8 cellular contexts compared by ENCODE assay signal in genomic region chr10:63266337-63267327, GRCh38.
DNase-seq lines count a peak whose midpoint lies in the region; ATAC-seq and TF ChIP-seq lines count a peak whose summit lies in the region.

No MANE protein-coding gene starts in this region.

- H3K4me3 ChIP-seq in SK-N-MC: peak overlapping the region; percentile 85
- H3K4me3 ChIP-seq in fibroblast of mammary gland (ENCODE audit: control insufficient read depth, low read depth, low read length): peak overlapping the region; percentile 84
- peak overlapping the region; percentile 38 to 55 (median 52) for H3K4me3 ChIP-seq in sigmoid colon

- DNase-seq in NCI-H1092 treated with DMSO at 0.1 percent for 48 hours (lab: John Stamatoyannopoulos, UW) (peak; percentile 2), NCI-H1092 (lab: John Stamatoyannopoulos, UW) (no peak), SK-N-MC (ENCODE audit: low read depth, low spot score) (no peak), fibroblast of mammary gland (ENCODE audit: low read depth) (no peak), sigmoid colon (no peak)
- DNase-seq in stimulated activated CD4-positive, alpha-beta T cell treated with anti-CD3 and anti-CD28 coated beads, Interleukin-15, amount 100 ng/mL, for 24 hours: no peak

- TF ChIP-seq CTCF in fibroblast of mammary gland (conservative IDR thresholded peaks at IDR 0.05; ENCODE audit: control insufficient read depth, insufficient read depth, low read depth, low read length) (no peak), sigmoid colon (IDR thresholded peaks at IDR 0.05) (no peak)

- intact Hi-C loops in sigmoid colon (cut with DNase I): loop anchor here (5.0 kb wide), 3 partner anchors 201 to 446 kb away; partner anchors contain the start of genes JMJD1C and REEP3

- ATAC-seq in GM21390 (IDR thresholded peaks at IDR 0.05; ENCODE audit: unreplicated experiment): no peak
- no peak for ATAC-seq in GM21515 (IDR thresholded peaks at IDR 0.05; ENCODE audit: unreplicated experiment)

- H3K4me1 ChIP-seq in sigmoid colon: peaks cover 0 to 46% (median 30%) of the 10 kb centered on the region in 4 donors

- no peak for TF ChIP-seq POLR2A in sigmoid colon (IDR thresholded peaks at IDR 0.05)

- H3K27ac ChIP-seq in SK-N-MC (peak overlapping the region; percentile 96), sigmoid colon (peak overlapping the region; percentile 83 to 91 (median 90))

- no peak for TF ChIP-seq EP300 in sigmoid colon (IDR thresholded peaks at IDR 0.05)

- H3K36me3 ChIP-seq in SK-N-MC (ENCODE audit: insufficient read depth, low read length) (no peaks in the 10 kb centered on the region), sigmoid colon (no peaks in the 10 kb centered on the region)

- peak overlapping the region; percentile 94 for H3K9ac ChIP-seq in SK-N-MC (ENCODE audit: insufficient read length)

- H3K9me3 ChIP-seq in SK-N-MC (ENCODE audit: low read depth, low read length): no peaks in the 10 kb centered on the region
- no peaks in the 10 kb centered on the region for H3K9me3 ChIP-seq in sigmoid colon

- no peaks in the 10 kb centered on the region for H3K27me3 ChIP-seq in sigmoid colon

- 2% methylated on average over 6 of the region's 6 CpGs for WGBS in sigmoid colon, 2 donors
